Comparison of ENCODE assay signal across 17 cellular contexts in the genomic region with DNA sequence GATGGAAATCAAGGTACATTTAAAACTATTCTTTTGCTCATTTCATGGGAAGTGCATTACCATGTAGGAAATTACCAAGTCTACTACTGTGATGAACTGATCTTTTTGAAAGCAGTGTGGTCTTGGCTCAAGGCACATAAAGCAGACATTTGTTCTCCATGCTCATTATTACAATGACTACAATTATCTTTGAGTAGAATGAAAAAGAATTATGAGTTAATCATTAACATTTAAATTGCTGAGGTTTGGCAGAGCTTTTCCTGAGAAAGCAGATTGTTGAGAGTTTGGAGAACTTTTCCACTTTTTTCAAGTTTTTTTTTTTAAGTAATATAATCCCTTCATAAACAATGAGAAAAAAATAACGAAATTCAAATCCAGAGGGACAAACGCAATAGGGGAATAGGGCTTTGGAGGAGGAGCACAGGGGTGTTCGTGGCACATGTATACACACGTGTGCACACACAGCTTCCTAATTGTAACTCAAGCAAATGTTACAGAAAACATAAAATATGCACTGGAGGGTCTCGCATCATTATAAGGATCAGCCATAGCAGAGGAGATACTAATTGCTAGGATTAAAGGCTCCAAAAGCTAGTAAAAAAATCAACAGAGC.
"Had no signal": no experiment of that assay in that cellular context is flagged by ENCODE, and none has a peak within 500 bp of the region (broad histone marks: within the 10 kb centered on the region; RNA-seq: fewer than 3 reads in every experiment).

No MANE protein-coding gene starts in this region.

- H3K27ac Mint-ChIP-seq: activated T-helper 17 cell treated with anti-CD3 and anti-CD28 coated beads, Interleukin-2, amount 50 U/mL, for 72 hours; stimulated activated naive CD8-positive, alpha-beta T cell treated with anti-CD3 and anti-CD28 coated beads, Interleukin-15, amount 100 ng/mL, for 72 hours; T-helper 2 cell treated with Interferon-gamma antibody and Interleukin-4, amounts not matched to agents 5 μg/mL and 100 μg/mL, for 36 hours had no signal

- H3K9me3 Mint-ChIP-seq: T-helper 2 cell treated with Interferon-gamma antibody and Interleukin-4, amounts not matched to agents 5 μg/mL and 100 μg/mL, for 36 hours had no signal

- H3K4me1 ChIP-seq: upper lobe of right lung had no signal

- H3K27me3 Mint-ChIP-seq: activated T-helper 17 cell treated with anti-CD3 and anti-CD28 coated beads, Interleukin-2, amount 50 U/mL, for 72 hours; stimulated activated naive CD8-positive, alpha-beta T cell treated with anti-CD3 and anti-CD28 coated beads, Interleukin-15, amount 100 ng/mL, for 72 hours had no signal

- DNase-seq: activated CD4-positive, CD25-positive, alpha-beta regulatory T cell; activated naive CD4-positive, alpha-beta T cell treated with Interleukin-2 at 50 U/mL for 16 hours; activated T-cell treated with anti-CD3 and anti-CD28 coated beads for 4 hours; aorta; dorsolateral prefrontal cortex; foreskin fibroblast; glutamatergic neuron; naive B cell; ovary; stimulated activated CD4-positive, alpha-beta T cell treated with anti-CD3 and anti-CD28 coated beads, Interleukin-1b, Interleukin-23, amount 100 ng/mL, for 48 hours; stimulated activated naive CD8-positive, alpha-beta T cell treated with anti-CD3 and anti-CD28 coated beads, Interleukin-15, amount 100 ng/mL, for 72 hours; testis; upper lobe of right lung had no signal

- H3K27ac ChIP-seq: dorsolateral prefrontal cortex, ovary, testis, upper lobe of right lung had no signal

- H3K36me3 ChIP-seq: ovary, upper lobe of right lung had no signal

- H3K4me3 Mint-ChIP-seq: activated T-helper 17 cell treated with anti-CD3 and anti-CD28 coated beads, Interleukin-2, amount 50 U/mL, for 72 hours; naive B cell; stimulated activated naive CD8-positive, alpha-beta T cell treated with anti-CD3 and anti-CD28 coated beads, Interleukin-15, amount 100 ng/mL, for 72 hours; T-helper 2 cell treated with Interferon-gamma antibody and Interleukin-4, amounts not matched to agents 5 μg/mL and 100 μg/mL, for 36 hours had no signal

- H3K27me3 ChIP-seq: ovary, testis, upper lobe of right lung had no signal

- H3K4me1 Mint-ChIP-seq: naive B cell had no signal

- ATAC-seq: activated T-helper 17 cell treated with anti-CD3 and anti-CD28 coated beads, Interleukin-2, amount 50 U/mL, for 72 hours; esophagus mucosa; stimulated activated naive CD8-positive, alpha-beta T cell treated with anti-CD3 and anti-CD28 coated beads, Interleukin-15, amount 100 ng/mL, for 72 hours; upper lobe of right lung had no signal

- H3K4me3 ChIP-seq: dorsolateral prefrontal cortex, lung, ovary, testis, upper lobe of right lung had no signal

- H3K9me3 ChIP-seq: ovary, testis, upper lobe of right lung had no signal
